9 cellular contexts compared by ENCODE assay signal in the genomic region with DNA sequence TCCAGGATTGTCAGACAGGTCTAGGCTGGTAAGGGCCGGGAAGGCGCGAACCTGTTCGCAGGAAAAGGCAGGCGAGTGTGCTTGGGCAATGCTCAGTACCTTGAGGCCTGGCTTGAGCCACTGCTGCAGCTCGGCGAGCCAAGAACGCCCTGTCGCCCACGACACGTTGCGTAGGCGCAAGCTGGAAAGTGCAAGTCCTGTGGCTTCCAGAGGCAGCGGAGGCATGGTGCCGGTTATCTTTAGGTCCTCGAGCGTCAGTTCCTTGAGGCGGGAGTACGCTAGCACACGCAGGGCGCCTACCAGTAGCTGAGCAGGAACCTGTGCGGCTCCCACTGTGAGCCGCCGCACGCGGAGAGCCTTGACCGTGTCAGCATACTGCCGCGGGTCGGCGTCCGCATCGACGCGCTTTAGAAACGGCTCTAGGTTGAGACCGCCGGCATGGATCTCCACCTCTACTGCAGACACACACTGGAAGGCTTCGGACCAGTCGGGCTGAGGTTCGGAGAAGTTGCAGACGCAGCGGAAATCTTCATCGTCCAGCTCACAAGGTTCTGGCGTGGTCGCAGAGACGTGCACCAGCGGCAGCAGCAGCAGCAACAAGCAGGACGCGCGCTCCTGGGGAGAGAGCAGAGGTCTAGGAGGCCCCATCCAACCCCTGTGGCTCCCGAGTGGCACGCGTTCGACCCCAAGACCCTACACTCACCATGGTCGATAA. TPM values are rescaled to one million over a fixed set of nuclear protein-coding genes. Genes with fewer than 3 reads are reported as not detected.
A peak's percentile ranks its signal among the peaks of the same experiment; 100 is the strongest.
DNase-seq lines count a peak whose midpoint lies in the region; ATAC-seq and TF ChIP-seq lines count a peak whose summit lies in the region.
"Had no signal": no experiment of that assay in that cellular context is flagged by ENCODE, and none has a peak within 500 bp of the region (broad histone marks: within the 10 kb centered on the region; RNA-seq: fewer than 3 reads in every experiment).

No MANE protein-coding gene starts in this region.

- H4K20me1 ChIP-seq in SK-N-SH (ENCODE audit: insufficient read depth) = no peaks in the 10 kb centered on the region

- CTCF ChIA-PET in SK-N-SH (lab: Yijun Ruan, JAX) = no interaction called here

- POLR2A ChIA-PET in SK-N-SH (lab: Yijun Ruan, JAX) = no interaction called here

- no peak overlapping the region for H3K4me2 ChIP-seq in SK-N-SH
- H3K4me2 ChIP-seq: KMS-11 had no signal

- H3K36me3 ChIP-seq in SK-N-SH (replicated peaks in 1 of 2; ENCODE audit: control insufficient read depth in 1 of 2, insufficient read depth in 2 of 2, low read length in 1 of 2) = no peaks in the 10 kb centered on the region

- no peaks in the 10 kb centered on the region for H3K9me2 ChIP-seq in SK-N-SH

- TF ChIP-seq RAD21 in SK-N-SH (IDR thresholded peaks at IDR 0.05; ENCODE audit: low read length) = no peak

- H2AFZ ChIP-seq in SK-N-SH (ENCODE audit: low read depth) = no peak overlapping the region

- ATAC-seq in GM21619 (IDR thresholded peaks at IDR 0.05; ENCODE audit: unreplicated experiment) = peak; percentile 47
- peak; percentile 39 for ATAC-seq in foreskin keratinocyte

- H3K79me2 ChIP-seq in SK-N-SH (ENCODE audit: insufficient read depth) = no peaks in the 10 kb centered on the region

- 85% methylated on average over 38 of the region's 56 CpGs for WGBS in SK-N-SH (ENCODE audit: low lambda C conversion rate)

- no peak for TF ChIP-seq CTCF in foreskin keratinocyte (conservative IDR thresholded peaks at IDR 0.05)
- TF ChIP-seq CTCF in SK-N-SH (IDR thresholded peaks at IDR 0.05) = no peak

- TF ChIP-seq EP300 in SK-N-SH (IDR thresholded peaks at IDR 0.05; ENCODE audit: borderline replicate concordance in 1 of 2, low read depth in 1 of 2, low read length in 1 of 2) = no peak

- H3F3A ChIP-seq in SK-N-SH (replicated peaks; ENCODE audit: insufficient read depth) = no peaks in the 10 kb centered on the region

- no peak overlapping the region for H3K4me3 ChIP-seq in SK-N-SH (ENCODE audit: low read depth in 2 of 2, low read length in 1 of 2)

- H3K9me3 ChIP-seq in SK-N-SH = no peaks in the 10 kb centered on the region

- no peak overlapping the region for H3K9ac ChIP-seq in SK-N-SH
- H3K9ac ChIP-seq: KMS-11 had no signal

- H3K4me1 ChIP-seq in foreskin keratinocyte = no peaks in the 10 kb centered on the region
- no peaks in the 10 kb centered on the region for H3K4me1 ChIP-seq in SK-N-SH (ENCODE audit: control insufficient read depth in 1 of 2, insufficient read depth in 2 of 2, low read depth in 1 of 2, low read length in 1 of 2)

- peak; percentile 23 for DNase-seq in DMS79 (lab: John Stamatoyannopoulos, UW)
- peak; percentile 25 for DNase-seq in NCI-H2227 treated with DMSO at 0.1 percent for 48 hours (lab: John Stamatoyannopoulos, UW)
- peak; percentile 29 for DNase-seq in activated T-helper 9 cell treated with anti-CD3 and anti-CD28 coated beads, Interleukin-2, amount 50 U/mL, for 16 hours (ENCODE audit: low read depth)
- peak in 1 of 2 donors; percentile 51 for DNase-seq in foreskin keratinocyte
- DNase-seq in posterior vena cava (ENCODE audit: low spot score) = peak; percentile 88
- DNase-seq in SK-N-SH = no peak
- DNase-seq in NOMO-1 treated with DMSO at 0.1 percent for 48 hours (lab: John Stamatoyannopoulos, UW; ENCODE audit: unreplicated experiment) = no peak

- H3K27ac ChIP-seq in foreskin keratinocyte (no peak overlapping the region), SK-N-SH (ENCODE audit: low read depth in 2 of 2, low read length in 1 of 2) (no peak overlapping the region)
- H3K27ac ChIP-seq: KMS-11 had no signal

- H3K27me3 ChIP-seq in foreskin keratinocyte (peaks cover 23% of the 10 kb centered on the region), SK-N-SH (ENCODE audit: insufficient read depth) (no peaks in the 10 kb centered on the region)

- intact Hi-C loops in posterior vena cava (cut with DNase I) = loop anchor here in 1 of 2 donors (10.0 kb wide), 1 partner anchor 68 kb away; the partner anchor contains the start of genes APBB3 and SLC35A4

TF ChIP-seq in SK-N-SH, 30 proteins besides CTCF, POLR2A, EP300 and RAD21 (continues in another document):
- TF ChIP-seq RFX5 (IDR thresholded peaks at IDR 0.05; ENCODE audit: low read length) = no peak
- TF ChIP-seq EZH2phosphoT487 (IDR thresholded peaks at IDR 0.05; ENCODE audit: borderline replicate concordance, low read depth) = no peak
- TF ChIP-seq FOSL2 (IDR thresholded peaks at IDR 0.05; ENCODE audit: borderline replicate concordance, low read depth) = no peak
- TF ChIP-seq, protein P1, sequence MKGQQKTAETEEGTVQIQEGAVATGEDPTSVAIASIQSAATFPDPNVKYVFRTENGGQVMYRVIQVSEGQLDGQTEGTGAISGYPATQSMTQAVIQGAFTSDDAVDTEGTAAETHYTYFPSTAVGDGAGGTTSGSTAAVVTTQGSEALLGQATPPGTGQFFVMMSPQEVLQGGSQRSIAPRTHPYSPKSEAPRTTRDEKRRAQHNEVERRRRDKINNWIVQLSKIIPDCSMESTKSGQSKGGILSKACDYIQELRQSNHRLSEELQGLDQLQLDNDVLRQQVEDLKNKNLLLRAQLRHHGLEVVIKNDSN (IDR thresholded peaks at IDR 0.05; ENCODE audit: borderline replicate concordance, low read depth) = no peak
- TF ChIP-seq NRF1 (IDR thresholded peaks at IDR 0.05; ENCODE audit: low read depth, low read length) = no peak
- no peak for TF ChIP-seq POLR2AphosphoS5 (IDR thresholded peaks at IDR 0.05; ENCODE audit: low read depth, low read length)
- no peak for TF ChIP-seq FOXJ3 (CRISPR knock-in tag; IDR thresholded peaks at IDR 0.05)
- no peak for TF ChIP-seq SIN3A (IDR thresholded peaks at IDR 0.05; ENCODE audit: borderline replicate concordance, low read depth, low read length)
- no peak for TF ChIP-seq TEAD4 (IDR thresholded peaks at IDR 0.05; ENCODE audit: borderline replicate concordance, insufficient read depth)
- TF ChIP-seq GATA2 (CRISPR knock-in tag; IDR thresholded peaks at IDR 0.05) = no peak
- TF ChIP-seq MXI1 (IDR thresholded peaks at IDR 0.05; ENCODE audit: low read depth, low read length) = no peak
- no peak for TF ChIP-seq TCF12 (IDR thresholded peaks at IDR 0.05)
- TF ChIP-seq IRF3 (IDR thresholded peaks at IDR 0.05; ENCODE audit: low read depth, low read length) = no peak
- TF ChIP-seq ZBTB33 (IDR thresholded peaks at IDR 0.05; ENCODE audit: borderline replicate concordance, low read depth) = no peak

RNA-seq across cellular contexts. Expression of gene CD14, which starts 0.5 kb away (rescaled TPM):
- total RNA-seq in foreskin keratinocyte (not detected in 2 replicates), posterior vena cava (10 to 100 TPM; 64.6 to 68.8 TPM)
- polyA plus RNA-seq in foreskin keratinocyte (0.11 and 0.12 TPM in 2 replicates), SK-N-SH (2012; rRNA removed) (0.12 and 0.19 TPM in 2 replicates)
- polyA plus RNA-seq in SK-N-SH (2012; cell fraction: cytosol; rRNA removed) = 0.09 and 0.12 TPM in 2 replicates
- 0.60 and 1.2 TPM in 2 replicates for polyA plus RNA-seq in SK-N-SH (2012; cell fraction: nucleus; rRNA removed)

RNA-seq across cellular contexts. Expression of gene TMCO6, which starts 6.7 kb away (rescaled TPM):
- total RNA-seq in foreskin keratinocyte (9.8 and 11.3 TPM in 2 replicates), posterior vena cava (10 to 100 TPM in 1 of 2 donors, 1 to 10 TPM in 1; 6.6 to 11.2 TPM)
- polyA plus RNA-seq in foreskin keratinocyte (8.8 and 8.9 TPM in 2 replicates), SK-N-SH (2012; rRNA removed) (27.7 and 31.7 TPM in 2 replicates)
- 9.7 and 19.8 TPM in 2 replicates for polyA plus RNA-seq in SK-N-SH (2012; cell fraction: cytosol; rRNA removed)
- polyA plus RNA-seq in SK-N-SH (2012; cell fraction: nucleus; rRNA removed) = 126 and 254 TPM in 2 replicates

RNA-seq across cellular contexts. Expression of gene NDUFA2, which starts 14.9 kb away (rescaled TPM):
- total RNA-seq in foreskin keratinocyte = 51.7 and 59.5 TPM in 2 replicates
- polyA plus RNA-seq in foreskin keratinocyte = 89.6 and 99.0 TPM in 2 replicates
- total RNA-seq in posterior vena cava = 10 to 100 TPM; 37.4 to 45.9 TPM
- polyA plus RNA-seq in SK-N-SH (2012; rRNA removed) = 202 and 211 TPM in 2 replicates
- 169 and 194 TPM in 2 replicates for polyA plus RNA-seq in SK-N-SH (2012; cell fraction: cytosol; rRNA removed)
- 76.0 and 149 TPM in 2 replicates for polyA plus RNA-seq in SK-N-SH (2012; cell fraction: nucleus; rRNA removed)

RNA-seq across cellular contexts. Expression of gene IK, which starts 15.1 kb away (rescaled TPM):
- total RNA-seq in foreskin keratinocyte (77.8 and 92.6 TPM in 2 replicates), posterior vena cava (10 to 100 TPM; 63.1 to 70.3 TPM)
- polyA plus RNA-seq in foreskin keratinocyte (65.2 and 72.9 TPM in 2 replicates), SK-N-SH (2012; rRNA removed) (105 and 113 TPM in 2 replicates)
- 117 and 145 TPM in 2 replicates for polyA plus RNA-seq in SK-N-SH (2012; cell fraction: cytosol; rRNA removed)
- polyA plus RNA-seq in SK-N-SH (2012; cell fraction: nucleus; rRNA removed) = 125 and 162 TPM in 2 replicates

RNA-seq across cellular contexts. Expression of gene WDR55, which starts 32.2 kb away (rescaled TPM):
- total RNA-seq in foreskin keratinocyte = 27.7 and 28.1 TPM in 2 replicates
- 17.4 and 17.5 TPM in 2 replicates for polyA plus RNA-seq in foreskin keratinocyte
- total RNA-seq in posterior vena cava = 10 to 100 TPM; 13.0 to 14.9 TPM
- polyA plus RNA-seq in SK-N-SH (2012; rRNA removed) = 28.3 and 32.7 TPM in 2 replicates
- polyA plus RNA-seq in SK-N-SH (2012; cell fraction: cytosol; rRNA removed) = 13.6 and 18.0 TPM in 2 replicates
- 78.7 and 109 TPM in 2 replicates for polyA plus RNA-seq in SK-N-SH (2012; cell fraction: nucleus; rRNA removed)

Comparison
In these comparisons a context has a peak if more than half of its experiments do, and no peak if none do; other contexts are left out.
1. DNase-seq: peak in DMS79 (single experiment), NCI-H2227 treated with DMSO at 0.1 percent for 48 hours (single experiment), activated T-helper 9 cell treated with anti-CD3 and anti-CD28 coated beads, Interleukin-2, amount 50 U/mL, for 16 hours (single experiment) and posterior vena cava (single experiment); none in SK-N-SH (single experiment) and NOMO-1 treated with DMSO at 0.1 percent for 48 hours (single experiment).
2. RNA of gene CD14, which starts 0.5 kb away (total RNA-seq): 64.6 to 68.8 TPM in posterior vena cava; not detected in foreskin keratinocyte; every median in the first group is over 10 times any median in the second.